8 cellular contexts compared by ENCODE assay signal in the genomic region with DNA sequence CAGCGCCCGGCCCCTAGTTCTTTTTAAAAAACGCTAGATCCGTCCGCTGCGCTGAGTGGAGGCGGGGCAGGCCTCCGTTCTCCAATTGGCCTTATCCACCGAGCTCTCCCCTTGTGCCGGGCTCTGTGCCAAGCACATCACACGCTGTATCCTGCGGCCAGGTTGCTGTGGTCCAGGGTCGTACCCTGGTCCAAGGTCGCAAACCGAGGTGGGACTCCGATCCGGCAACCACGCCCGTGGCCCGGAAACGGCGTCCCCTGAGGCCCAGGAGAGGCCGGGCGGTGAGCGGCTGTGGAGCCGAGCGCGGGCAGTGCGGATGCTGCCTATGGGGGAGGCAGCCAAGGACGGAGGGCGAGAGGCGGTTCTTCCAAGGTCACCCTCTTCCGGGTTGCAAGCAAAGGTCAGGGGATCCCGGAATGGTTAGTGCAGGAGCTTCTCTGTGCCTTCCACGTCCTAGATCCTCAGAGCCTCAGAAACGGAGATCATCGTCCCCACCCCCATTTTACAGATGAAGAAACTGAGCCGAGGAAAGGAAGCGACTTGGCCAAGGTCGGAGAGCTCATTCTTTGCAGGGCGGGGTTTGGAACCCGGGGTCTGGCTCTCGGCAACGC.
DNase-seq lines count a peak whose midpoint lies in the region; ATAC-seq, FAIRE-seq and TF ChIP-seq lines count a peak whose summit lies in the region.

No MANE protein-coding gene starts in this region.

- no peaks in the 10 kb centered on the region for H3K36me3 Mint-ChIP-seq in activated naive CD4-positive, alpha-beta T cell treated with anti-CD3 and anti-CD28 coated beads, Interleukin-2, amount 50 U/mL, for 24 hours

- H3K27me3 Mint-ChIP-seq in activated naive CD4-positive, alpha-beta T cell treated with anti-CD3 and anti-CD28 coated beads, Interleukin-2, amount 50 U/mL, for 24 hours = peaks cover 2% of the 10 kb centered on the region

- intact Hi-C loops in stomach (cut with DNase I; ENCODE audit: low total_unique reads) = no loop called here

- H3K27me3 ChIP-seq in stomach = peaks cover 0 to 47% (median 14%) of the 10 kb centered on the region in 3 donors

- H3K4me1 ChIP-seq in stomach = peaks cover 13 to 21% (median 16%) of the 10 kb centered on the region in 4 donors

- DNase-seq in GM12891 (ENCODE audit: insufficient read length, low spot score) (peak; percentile 68), stomach (no peak), activated gamma-delta T cell (lab: John Stamatoyannopoulos, UW) (no peak), GM19240 (ENCODE audit: insufficient read length, low spot score) (no peak)

- no peak for TF ChIP-seq CTCF in stomach (IDR thresholded peaks at IDR 0.05)

- peak; percentile 23 for FAIRE-seq in GM12891 (lab: Jason Lieb, UNC)

- peaks cover 61% of the 10 kb centered on the region for H3K4me1 Mint-ChIP-seq in activated naive CD4-positive, alpha-beta T cell treated with anti-CD3 and anti-CD28 coated beads, Interleukin-2, amount 50 U/mL, for 24 hours

- peak overlapping the region; percentile 85 for H3K4me3 Mint-ChIP-seq in activated naive CD4-positive, alpha-beta T cell treated with anti-CD3 and anti-CD28 coated beads, Interleukin-2, amount 50 U/mL, for 24 hours

- H3K9me3 ChIP-seq in iPS-18c (ENCODE audit: control insufficient read depth, insufficient read depth, low read length) = no peaks in the 10 kb centered on the region
- no peaks in the 10 kb centered on the region for H3K9me3 ChIP-seq in stomach

- WGBS in stomach, 5 donors = 10 to 19% (median 14%) methylated on average over 14 to 44 of the region's 44 CpGs

- H3K36me3 ChIP-seq in stomach = peaks cover 0 to 3% (median 0%) of the 10 kb centered on the region in 4 donors

- ATAC-seq in HG03175 (IDR thresholded peaks at IDR 0.05; ENCODE audit: unreplicated experiment) (peak; percentile 33), GM21526 (IDR thresholded peaks at IDR 0.05; ENCODE audit: low FRiP score, unreplicated experiment) (no peak)

- TF ChIP-seq EP300 in stomach (IDR thresholded peaks at IDR 0.05) = no peak

- no peak overlapping the region for H3K27ac Mint-ChIP-seq in activated naive CD4-positive, alpha-beta T cell treated with anti-CD3 and anti-CD28 coated beads, Interleukin-2, amount 50 U/mL, for 24 hours

- no peak overlapping the region for H3K27ac ChIP-seq in stomach

- H3K9me3 Mint-ChIP-seq in activated naive CD4-positive, alpha-beta T cell treated with anti-CD3 and anti-CD28 coated beads, Interleukin-2, amount 50 U/mL, for 24 hours = no peaks in the 10 kb centered on the region

- TF ChIP-seq POLR2A in GM12891 (IDR thresholded peaks at IDR 0.05; ENCODE audit: low read depth, low read length) (peak; percentile 3; the same call in 1 of the 2 replicates), stomach (IDR thresholded peaks at IDR 0.05) (no peak)

- peak overlapping the region; percentile 38; the same call in 1 of the 2 replicates for H3K4me3 ChIP-seq in iPS-18c (ENCODE audit: insufficient read depth, low read depth, low read length)
- H3K4me3 ChIP-seq in stomach = peak overlapping the region; percentile 36 to 47 (median 42)

TF ChIP-seq in GM12891, 5 proteins besides CTCF, POLR2A, EP300 and RAD21:
- TF ChIP-seq TAF1 (IDR thresholded peaks at IDR 0.05; ENCODE audit: low read depth, low read length) (no peak), POU2F2 (IDR thresholded peaks at IDR 0.05; ENCODE audit: low read depth, low read length) (no peak), PAX5 (IDR thresholded peaks at IDR 0.05; ENCODE audit: insufficient read depth, low read length, severe bottlenecking) (no peak), POLR2AphosphoS5 (IDR thresholded peaks at IDR 0.05; ENCODE audit: low read depth, low read length) (no peak; the same call in 1 of the 2 replicates), SPI1 (IDR thresholded peaks at IDR 0.05; ENCODE audit: low read depth, low read length) (no peak)
